In genomic region chr17:50106393-50107131, GRCh38 we compare ENCODE assay signal across 30 cellular contexts. TPM values are rescaled to one million over a fixed set of nuclear protein-coding genes. Genes with fewer than 3 reads are reported as not detected.
"Had no signal": no experiment of that assay in that cellular context is flagged by ENCODE, and none has a peak within 500 bp of the region (broad histone marks: within the 10 kb centered on the region; RNA-seq: fewer than 3 reads in every experiment).

No MANE protein-coding gene starts in this region.

- H3K4me3 ChIP-seq: adrenal gland, heart left ventricle, pancreas, prostate gland, sigmoid colon, uterus had no signal

- H3K36me3 ChIP-seq: prostate gland, uterus had no signal

- DNase-seq: activated CD4-positive, alpha-beta T cell treated with anti-CD3 and anti-CD28 coated beads for 48 hours; activated CD4-positive, alpha-beta T cell treated with anti-CD3 and anti-CD28 coated beads, Interleukin-2, amount 50 U/mL, for 48 hours; activated CD8-positive, alpha-beta memory T cell treated with anti-CD3 and anti-CD28 coated beads for 24 hours; activated effector memory CD4-positive, alpha-beta T cell treated with anti-CD3 and anti-CD28 coated beads, Interleukin-2, amount 50 U/mL, for 16 hours; activated naive CD4-positive, alpha-beta T cell treated with anti-CD3 and anti-CD28 coated beads for 36 hours; activated naive CD8-positive, alpha-beta T cell treated with anti-CD3 and anti-CD28 coated beads for 36 hours; aorta; caudate nucleus; foreskin fibroblast; midbrain; naive thymus-derived CD4-positive, alpha-beta T cell; retina; sigmoid colon; small intestine; stimulated activated CD4-positive, alpha-beta T cell treated with anti-CD3 and anti-CD28 coated beads, Interleukin-1b, Interleukin-23, amount 100 ng/mL, for 48 hours; stimulated activated CD4-positive, alpha-beta T cell treated with anti-CD3 and anti-CD28 coated beads, Interleukin-4, amount 100 ng/mL, for 4 hours; stimulated activated CD8-positive, alpha-beta memory T cell treated with anti-CD3 and anti-CD28 coated beads, Interleukin-4, amount 100 ng/mL, for 48 hours; stimulated activated naive CD8-positive, alpha-beta T cell treated with anti-CD3 and anti-CD28 coated beads, Interleukin-15, amount 100 ng/mL, for 72 hours; substantia nigra; SW 1271; T1000; uterus; WERI-Rb-1 had no signal

- H3K9me3 ChIP-seq: adrenal gland, heart left ventricle, pancreas, prostate gland, sigmoid colon, uterus had no signal

- H3K27me3 ChIP-seq: adrenal gland, heart left ventricle, pancreas, sigmoid colon, uterus had no signal

- H3K4me1 ChIP-seq: prostate gland had no signal

- ATAC-seq: activated CD4-positive, CD25-positive, alpha-beta regulatory T cell treated with anti-CD3 and anti-CD28 coated beads, Interleukin-2, amount 50 U/mL, for 24 hours; esophagus mucosa; heart left ventricle; naive thymus-derived CD4-positive, alpha-beta T cell; pancreas; stimulated activated memory B cell treated with anti-CD40 and anti-IgM and Interleukin-4, amounts not matched to agents 10 μg/mL and 1 μg/mL and 100 μg/mL, for 72 hours; stimulated activated naive CD8-positive, alpha-beta T cell treated with anti-CD3 and anti-CD28 coated beads, Interleukin-15, amount 100 ng/mL, for 72 hours had no signal

- FAIRE-seq: pancreas, small intestine had no signal

- H3K27ac ChIP-seq: pancreas, prostate gland, sigmoid colon, uterus, WERI-Rb-1 had no signal

RNA-seq across cellular contexts. Expression of gene SAMD14, which starts 23.4 kb away (rescaled TPM):
- polyA plus RNA-seq: naive thymus-derived CD4-positive, alpha-beta T cell had no signal

RNA-seq across cellular contexts. Expression of gene SGCA, which starts 59.2 kb away (rescaled TPM):
- polyA plus RNA-seq: naive thymus-derived CD4-positive, alpha-beta T cell had no signal
